In genomic region chr6:108966855-108967755, GRCh38 we compare ENCODE assay signal across 8 cellular contexts.
DNase-seq lines count a peak whose midpoint lies in the region; ATAC-seq and TF ChIP-seq lines count a peak whose summit lies in the region.

No MANE protein-coding gene starts in this region.

- peak overlapping the region; percentile 72 for H3K4me2 ChIP-seq in BLaER1

- TF ChIP-seq POLR2A in upper lobe of left lung (IDR thresholded peaks at IDR 0.05) = peak in 1 of 4 donors; percentile 50

- no peaks in the 10 kb centered on the region for H3K9me3 Mint-ChIP-seq in activated T-cell treated with anti-CD3 and anti-CD28 coated beads, Interleukin-2, amount 50 U/mL, for 72 hours

- peak overlapping the region; percentile 4; the same call in 1 of the 2 replicates for H3K4me3 ChIP-seq in BLaER1
- no peak overlapping the region for H3K4me3 ChIP-seq in upper lobe of left lung

- POLR2A ChIA-PET in GM10248 (lab: Yijun Ruan, JAX) = no interaction called here

- peak; percentile 91 for DNase-seq in MV-4-11 (lab: John Stamatoyannopoulos, UW)
- peak; percentile 10 to 20 for DNase-seq in activated T-cell treated with anti-CD3 and anti-CD28 coated beads, Interleukin-2, amount 50 U/mL, for 72 hours
- peak; percentile 50 for DNase-seq in iPS-NIHi11 (ENCODE audit: low spot score)
- peak; percentile 41 to 74 for DNase-seq in upper lobe of left lung
- DNase-seq in GM10248 (ENCODE audit: extremely low spot score) = no peak

- no peak overlapping the region for H3K4me3 Mint-ChIP-seq in activated T-cell treated with anti-CD3 and anti-CD28 coated beads, Interleukin-2, amount 50 U/mL, for 72 hours

- H3K27ac ChIP-seq in BLaER1 = peak overlapping the region; percentile 72
- peak overlapping the region in 3 of 4 donors; percentile 1 to 68 (median 22) for H3K27ac ChIP-seq in upper lobe of left lung

- no peaks in the 10 kb centered on the region for H4K20me1 ChIP-seq in BLaER1

- H3K9me3 ChIP-seq in BLaER1 (no peaks in the 10 kb centered on the region), upper lobe of left lung (no peaks in the 10 kb centered on the region)

- WGBS in upper lobe of left lung, 2 donors = 51 to 77% methylated on average over 11 to 12 of the region's 12 CpGs

- H3K36me3 ChIP-seq in BLaER1 (no peaks in the 10 kb centered on the region), upper lobe of left lung (no peaks in the 10 kb centered on the region)

- H3K4me1 Mint-ChIP-seq in activated T-cell treated with anti-CD3 and anti-CD28 coated beads, Interleukin-2, amount 50 U/mL, for 72 hours (ENCODE audit: low read depth) = peaks cover 17% of the 10 kb centered on the region

- H3K9ac ChIP-seq in BLaER1 = peak overlapping the region; percentile 49; the same call in 1 of the 2 replicates

- no peak for TF ChIP-seq EP300 in upper lobe of left lung (IDR thresholded peaks at IDR 0.05)

- peaks cover 34% of the 10 kb centered on the region for H3K4me1 ChIP-seq in BLaER1
- peaks cover 0 to 36% (median 7%) of the 10 kb centered on the region in 4 donors for H3K4me1 ChIP-seq in upper lobe of left lung

- no peak overlapping the region for H3K27ac Mint-ChIP-seq in activated T-cell treated with anti-CD3 and anti-CD28 coated beads, Interleukin-2, amount 50 U/mL, for 72 hours

- no peaks in the 10 kb centered on the region for H3K36me3 Mint-ChIP-seq in activated T-cell treated with anti-CD3 and anti-CD28 coated beads, Interleukin-2, amount 50 U/mL, for 72 hours (ENCODE audit: insufficient read depth in 2 of 2)

- CTCF ChIA-PET in GM10248 (lab: Yijun Ruan, JAX) = interaction anchor here (0.8 to 1.5 kb wide), 4 partner anchors 11 to 49 kb away, joined by 3 to 4 read pairs (median 3); no protein-coding TSS in a partner anchor

- no peaks in the 10 kb centered on the region for H3K27me3 Mint-ChIP-seq in activated T-cell treated with anti-CD3 and anti-CD28 coated beads, Interleukin-2, amount 50 U/mL, for 72 hours (ENCODE audit: low read depth)

- no peak for TF ChIP-seq CTCF in upper lobe of left lung (IDR thresholded peaks at IDR 0.05)
- no peak for TF ChIP-seq CTCF in GM10248 (IDR thresholded peaks at IDR 0.05; ENCODE audit: control extremely low read depth, extremely low read depth, low read depth, missing control alignments)

- peak; percentile 84 to 96 for ATAC-seq in activated T-cell treated with anti-CD3 and anti-CD28 coated beads, Interleukin-2, amount 50 U/mL, for 72 hours (replicated peaks in 1 of 2)
- peak; percentile 55 to 68 for ATAC-seq in upper lobe of left lung (ENCODE audit: low FRiP score in 2 of 2)
- no peak for ATAC-seq in GM18861 (IDR thresholded peaks at IDR 0.05; ENCODE audit: unreplicated experiment)
- ATAC-seq in HG03025 (IDR thresholded peaks at IDR 0.05; ENCODE audit: low FRiP score, unreplicated experiment) = no peak

- no peaks in the 10 kb centered on the region for H3K27me3 ChIP-seq in BLaER1
- no peaks in the 10 kb centered on the region for H3K27me3 ChIP-seq in upper lobe of left lung

Comparison
In these comparisons a context has a peak if more than half of its experiments do, and no peak if none do; other contexts are left out.
1. ATAC-seq: peak in activated T-cell treated with anti-CD3 and anti-CD28 coated beads, Interleukin-2, amount 50 U/mL, for 72 hours (2 of 2) and upper lobe of left lung (2 of 2); none in GM18861 (single experiment) and HG03025 (single experiment).